1 cellular context compared by ENCODE assay signal in the genomic region with DNA sequence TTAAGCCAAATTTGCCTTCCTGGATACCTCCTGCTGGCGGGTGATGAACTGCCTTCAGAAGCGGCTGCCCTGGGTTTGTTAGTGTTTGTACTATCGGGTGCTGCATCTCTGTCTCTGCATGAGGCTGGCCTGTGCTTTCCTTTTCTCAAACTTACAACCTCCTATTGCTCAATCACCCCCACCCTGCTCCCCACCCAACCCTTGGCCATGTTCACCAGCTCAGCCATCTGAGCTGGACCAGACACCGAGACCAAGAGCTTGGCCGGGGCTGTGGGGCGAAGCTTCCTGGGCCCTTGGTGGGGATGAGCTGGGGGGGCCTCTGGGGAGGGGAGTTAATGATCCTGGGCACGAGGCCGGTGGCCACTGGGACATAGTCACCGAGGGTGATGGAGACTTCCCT.
A peak's percentile ranks its signal among the peaks of the same experiment; 100 is the strongest.
TF ChIP-seq lines count a peak whose summit lies in the region.

No MANE protein-coding gene starts in this region.

TF ChIP-seq in IMR-90, 13 proteins besides CTCF, POLR2A, EP300 and RAD21:
- TF ChIP-seq CEBPB (IDR thresholded peaks at IDR 0.05; ENCODE audit: low read depth, low read length) (0 out of 2 replicates have a peak, but pooled peaks have one; percentile 6), CHD1 (IDR thresholded peaks at IDR 0.05; ENCODE audit: low read depth, low read length) (no peak)
